ENCODE assay signal across 22 cellular contexts in genomic region chr14:84202486-84202885, GRCh38.
"Had no signal": no experiment of that assay in that cellular context is flagged by ENCODE, and none has a peak within 500 bp of the region (broad histone marks: within the 10 kb centered on the region; RNA-seq: fewer than 3 reads in every experiment).

No MANE protein-coding gene starts in this region.

- H3K36me3 ChIP-seq: right atrium auricular region, spleen, tibial artery had no signal

- H3K4me1 ChIP-seq: right atrium auricular region, spleen, tibial artery had no signal

- H3K27ac ChIP-seq: coronary artery, epithelial cell of prostate, right atrium auricular region, SK-N-MC, spleen, tibial artery had no signal

- H3K4me3 ChIP-seq: coronary artery, mucosa of descending colon, right atrium auricular region, SK-N-MC, spleen, tibial artery had no signal

- H3K27me3 ChIP-seq: right atrium auricular region, spleen, tibial artery had no signal

- DNase-seq: activated CD4-positive, alpha-beta memory T cell treated with anti-CD3 and anti-CD28 coated beads for 36 hours; activated CD4-positive, alpha-beta T cell treated with anti-CD3 and anti-CD28 coated beads for 48 hours; activated gamma-delta T cell; activated naive CD4-positive, alpha-beta T cell treated with anti-CD3 and anti-CD28 coated beads, Interleukin-2, amount 50 U/mL, for 16 hours; activated naive CD8-positive, alpha-beta T cell treated with anti-CD3 and anti-CD28 coated beads, Interleukin-2, amount 50 U/mL, for 24 hours; activated T-cell treated with anti-CD3 and anti-CD28 coated beads for 4 hours; aorta; endodermal cell; foreskin fibroblast; mucosa of descending colon; occipital lobe; SHP77; spleen; stimulated activated CD4-positive, alpha-beta T cell treated with anti-CD3 and anti-CD28 coated beads, Interleukin-4, amount 100 ng/mL, for 24 hours; substantia nigra; SW 1271; T-helper 17 cell; tibial artery had no signal

- H3K9me3 ChIP-seq: right atrium auricular region, tibial artery had no signal
